In genomic region chr1:207695943-207696342, GRCh38 we compare ENCODE assay signal across 27 cellular contexts. TPM values are rescaled to one million over a fixed set of nuclear protein-coding genes. Genes with fewer than 3 reads are reported as not detected.
"Had no signal": no experiment of that assay in that cellular context is flagged by ENCODE, and none has a peak within 500 bp of the region (broad histone marks: within the 10 kb centered on the region; RNA-seq: fewer than 3 reads in every experiment).

No MANE protein-coding gene starts in this region.

- H3K27ac Mint-ChIP-seq: activated CD4-positive, alpha-beta T cell treated with anti-CD3 and anti-CD28 coated beads for 36 hours; activated CD8-positive, alpha-beta T cell treated with anti-CD3 and anti-CD28 coated beads, Interleukin-2, amount 10 ng/mL, durations not matched to agents 7 days and 5 days; activated naive CD8-positive, alpha-beta T cell treated with anti-CD3 and anti-CD28 coated beads, Interleukin-2, amount 10 ng/mL, durations not matched to agents 7 days and 5 days; T-cell had no signal

- H3K4me3 ChIP-seq: adrenal gland, colonic mucosa, MG63, Peyer's patch, SK-N-MC had no signal

- H3K4me1 Mint-ChIP-seq: activated CD4-positive, alpha-beta T cell treated with anti-CD3 and anti-CD28 coated beads for 36 hours; activated naive CD8-positive, alpha-beta T cell treated with anti-CD3 and anti-CD28 coated beads, Interleukin-2, amount 10 ng/mL, durations not matched to agents 7 days and 5 days; T-cell had no signal

- H3K27ac ChIP-seq: adrenal gland, colonic mucosa, Peyer's patch, SK-N-MC had no signal

- H3K36me3 Mint-ChIP-seq: activated naive CD8-positive, alpha-beta T cell treated with anti-CD3 and anti-CD28 coated beads, Interleukin-2, amount 10 ng/mL, durations not matched to agents 7 days and 5 days; T-cell had no signal

- FAIRE-seq: TTC549 had no signal

- H3K9me3 ChIP-seq: adrenal gland, colonic mucosa, MG63, Peyer's patch had no signal

- H3K27me3 ChIP-seq: colonic mucosa, MG63, Peyer's patch had no signal

- DNase-seq: activated CD4-positive, alpha-beta T cell treated with anti-CD3 and anti-CD28 coated beads for 36 hours; activated CD4-positive, alpha-beta T cell treated with anti-CD3 and anti-CD28 coated beads, Interleukin-2, amount 50 U/mL, for 4 hours; activated CD4-positive, CD25-positive, alpha-beta regulatory T cell; activated CD8-positive, alpha-beta memory T cell treated with anti-CD3 and anti-CD28 coated beads, Interleukin-2, amount 50 U/mL, for 48 hours; activated CD8-positive, alpha-beta T cell treated with anti-CD3 and anti-CD28 coated beads, Interleukin-2, amount 10 ng/mL, durations not matched to agents 7 days and 5 days; activated naive CD4-positive, alpha-beta T cell treated with anti-CD3 and anti-CD28 coated beads, Interleukin-2, amount 50 U/mL, for 16 hours; activated naive CD8-positive, alpha-beta T cell treated with anti-CD3 and anti-CD28 coated beads, Interleukin-2, amount 10 ng/mL, durations not matched to agents 7 days and 5 days; activated T-cell treated with anti-CD3 and anti-CD28 coated beads, Interleukin-2, amount 50 U/mL, for 1 hour; adrenal gland; anterior cingulate cortex; colonic mucosa; MG63; MV-4-11; NCI-H1092 treated with DMSO at 0.1 percent for 48 hours; NCI-H1417 treated with DMSO at 0.1 percent for 48 hours; NCI-H1694; NCI-H2029; NCI-H446; NCI-H524; Peyer's patch; SHP77 treated with DMSO at 0.1 percent for 48 hours; T-cell; T-helper 2 cell; T1000 had no signal

- H3K4me1 ChIP-seq: colonic mucosa, Peyer's patch had no signal

- H3K9me3 Mint-ChIP-seq: activated naive CD8-positive, alpha-beta T cell treated with anti-CD3 and anti-CD28 coated beads, Interleukin-2, amount 10 ng/mL, durations not matched to agents 7 days and 5 days; T-cell had no signal

- H3K4me3 Mint-ChIP-seq: activated CD4-positive, alpha-beta T cell treated with anti-CD3 and anti-CD28 coated beads for 36 hours; activated CD8-positive, alpha-beta T cell treated with anti-CD3 and anti-CD28 coated beads, Interleukin-2, amount 10 ng/mL, durations not matched to agents 7 days and 5 days; activated naive CD8-positive, alpha-beta T cell treated with anti-CD3 and anti-CD28 coated beads, Interleukin-2, amount 10 ng/mL, durations not matched to agents 7 days and 5 days; T-cell had no signal

- H3K36me3 ChIP-seq: adrenal gland, colonic mucosa, MG63, Peyer's patch had no signal

- ATAC-seq: activated CD4-positive, alpha-beta T cell treated with anti-CD3 and anti-CD28 coated beads for 36 hours; activated CD8-positive, alpha-beta T cell treated with anti-CD3 and anti-CD28 coated beads, Interleukin-2, amount 10 ng/mL, durations not matched to agents 7 days and 5 days; T-cell had no signal

RNA-seq across cellular contexts. Expression of gene CR1L, which starts 51.0 kb away (rescaled TPM):
- total RNA-seq: activated CD4-positive, alpha-beta T cell treated with anti-CD3 and anti-CD28 coated beads for 36 hours; activated CD8-positive, alpha-beta T cell treated with anti-CD3 and anti-CD28 coated beads, Interleukin-2, amount 10 ng/mL, durations not matched to agents 7 days and 5 days; cardiac septum; colonic mucosa; Peyer's patch had no signal
